1 cellular context compared by ENCODE assay signal in genomic region chr9:121883281-121884056, GRCh38.
TF ChIP-seq lines count a peak whose summit lies in the region.

No MANE protein-coding gene starts in this region.

TF ChIP-seq in SK-N-SH, 30 proteins besides CTCF, POLR2A, EP300 and RAD21 (continued from another document):
- TF ChIP-seq, protein P1, sequence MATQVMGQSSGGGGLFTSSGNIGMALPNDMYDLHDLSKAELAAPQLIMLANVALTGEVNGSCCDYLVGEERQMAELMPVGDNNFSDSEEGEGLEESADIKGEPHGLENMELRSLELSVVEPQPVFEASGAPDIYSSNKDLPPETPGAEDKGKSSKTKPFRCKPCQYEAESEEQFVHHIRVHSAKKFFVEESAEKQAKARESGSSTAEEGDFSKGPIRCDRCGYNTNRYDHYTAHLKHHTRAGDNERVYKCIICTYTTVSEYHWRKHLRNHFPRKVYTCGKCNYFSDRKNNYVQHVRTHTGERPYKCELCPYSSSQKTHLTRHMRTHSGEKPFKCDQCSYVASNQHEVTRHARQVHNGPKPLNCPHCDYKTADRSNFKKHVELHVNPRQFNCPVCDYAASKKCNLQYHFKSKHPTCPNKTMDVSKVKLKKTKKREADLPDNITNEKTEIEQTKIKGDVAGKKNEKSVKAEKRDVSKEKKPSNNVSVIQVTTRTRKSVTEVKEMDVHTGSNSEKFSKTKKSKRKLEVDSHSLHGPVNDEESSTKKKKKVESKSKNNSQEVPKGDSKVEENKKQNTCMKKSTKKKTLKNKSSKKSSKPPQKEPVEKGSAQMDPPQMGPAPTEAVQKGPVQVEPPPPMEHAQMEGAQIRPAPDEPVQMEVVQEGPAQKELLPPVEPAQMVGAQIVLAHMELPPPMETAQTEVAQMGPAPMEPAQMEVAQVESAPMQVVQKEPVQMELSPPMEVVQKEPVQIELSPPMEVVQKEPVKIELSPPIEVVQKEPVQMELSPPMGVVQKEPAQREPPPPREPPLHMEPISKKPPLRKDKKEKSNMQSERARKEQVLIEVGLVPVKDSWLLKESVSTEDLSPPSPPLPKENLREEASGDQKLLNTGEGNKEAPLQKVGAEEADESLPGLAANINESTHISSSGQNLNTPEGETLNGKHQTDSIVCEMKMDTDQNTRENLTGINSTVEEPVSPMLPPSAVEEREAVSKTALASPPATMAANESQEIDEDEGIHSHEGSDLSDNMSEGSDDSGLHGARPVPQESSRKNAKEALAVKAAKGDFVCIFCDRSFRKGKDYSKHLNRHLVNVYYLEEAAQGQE (IDR thresholded peaks at IDR 0.05; ENCODE audit: low read depth, low read length): no peak
- peak; percentile 31; the same call in 1 of the 2 replicates for TF ChIP-seq MAX (IDR thresholded peaks at IDR 0.05; ENCODE audit: low read depth)
- no peak for TF ChIP-seq RCOR1 (IDR thresholded peaks at IDR 0.05; ENCODE audit: low read length)
- no peak for TF ChIP-seq EZH2phosphoT487 (IDR thresholded peaks at IDR 0.05; ENCODE audit: borderline replicate concordance, low read depth)
- TF ChIP-seq SMC3 (IDR thresholded peaks at IDR 0.05; ENCODE audit: low read depth, low read length): no peak; the same call in 1 of the 2 replicates
- TF ChIP-seq NRF1 (IDR thresholded peaks at IDR 0.05; ENCODE audit: low read depth, low read length): no peak
